1 cellular context compared by ENCODE assay signal in genomic region chr1:197399691-197400521, GRCh38.
TF ChIP-seq lines count a peak whose summit lies in the region.

No MANE protein-coding gene starts in this region.

TF ChIP-seq in HEK293, 187 proteins besides CTCF, POLR2A, EP300 and RAD21 (continued from another document):
- TF ChIP-seq ATF2 (tag by site-specific recombination; IDR thresholded peaks at IDR 0.05; ENCODE audit: low read depth) (peak; percentile 45), ZBTB17 (tag by site-specific recombination; IDR thresholded peaks at IDR 0.05) (peak; percentile 69; the same call in 1 of the 2 replicates), SP7 (tag by site-specific recombination; IDR thresholded peaks at IDR 0.05) (peak; percentile 17; the same call in 1 of the 2 replicates), ZNF654 (tag by site-specific recombination; IDR thresholded peaks at IDR 0.05; ENCODE audit: low read depth) (peak; percentile 88), ZFP41 (tag by site-specific recombination; IDR thresholded peaks at IDR 0.05; ENCODE audit: borderline replicate concordance) (no peak), ZNF639 (tag by site-specific recombination; IDR thresholded peaks at IDR 0.05) (0 out of 2 replicates have a peak, but pooled peaks have one; percentile 39)
